In the genomic region with DNA sequence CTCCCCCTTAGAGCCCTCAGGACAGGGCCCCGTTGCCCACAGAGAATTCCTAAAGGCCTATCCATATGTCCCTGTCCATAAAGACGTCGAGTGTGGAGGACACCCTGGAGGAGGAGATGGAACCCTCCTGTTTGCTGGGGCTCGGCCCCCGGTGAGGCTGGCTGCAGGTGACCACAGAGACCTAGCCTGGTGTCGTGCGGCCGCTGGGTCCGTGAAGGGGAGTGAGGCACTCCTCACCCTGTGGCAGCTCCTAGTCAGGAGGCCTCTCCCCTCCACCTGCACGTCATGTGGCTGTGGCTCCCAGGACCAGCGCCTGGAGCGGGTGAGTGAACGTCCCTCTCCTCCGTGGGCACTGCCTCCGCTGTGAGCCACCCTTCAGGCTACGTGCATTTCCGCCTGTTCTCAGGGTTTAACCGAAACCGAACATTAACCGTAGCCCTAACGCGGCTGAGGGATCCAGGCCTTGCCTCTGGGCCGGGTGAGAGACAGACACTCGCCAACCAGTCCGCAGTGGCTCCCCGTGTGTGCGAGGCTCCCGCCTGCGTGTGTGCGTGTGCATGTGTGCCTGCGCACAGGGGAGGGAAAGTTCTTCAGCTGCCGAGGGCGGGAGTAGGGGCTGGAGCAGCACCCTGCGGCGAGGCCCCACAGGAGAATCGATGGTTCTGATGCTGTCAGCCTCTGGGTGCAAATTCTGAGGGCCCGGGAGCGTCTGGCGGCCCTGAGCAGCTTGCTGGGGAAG, we compare ENCODE assay signal across 1 cellular context.
TF ChIP-seq lines count a peak whose summit lies in the region.

No MANE protein-coding gene starts in this region.

TF ChIP-seq in H1, 55 proteins besides CTCF, POLR2A, EP300 and RAD21:
- no peak for TF ChIP-seq BRCA1 (IDR thresholded peaks at IDR 0.05; ENCODE audit: low read depth, low read length)
- TF ChIP-seq SUZ12 (IDR thresholded peaks at IDR 0.05; ENCODE audit: low read length), result 0 out of 2 replicates have a peak, but pooled peaks have one; percentile 32
- TF ChIP-seq GTF2F1 (IDR thresholded peaks at IDR 0.05; ENCODE audit: borderline replicate concordance, low read depth, low read length), result no peak
- peak; percentile 40; the same call in 1 of the 2 replicates for TF ChIP-seq E2F6 (IDR thresholded peaks at IDR 0.05)
TF ChIP-seq in H1: peak in this region for 2.
